ENCODE assay signal across 1 cellular context in genomic region chr21:35048706-35049617, GRCh38.
A peak's percentile ranks its signal among the peaks of the same experiment; 100 is the strongest.
TF ChIP-seq lines count a peak whose summit lies in the region.

RUNX1 (minus strand) TSS chr21:35049302.

TF ChIP-seq in HEK293, 187 proteins besides CTCF, POLR2A, EP300 and RAD21 (continued from another document):
- TF ChIP-seq ATF2 (tag by site-specific recombination; IDR thresholded peaks at IDR 0.05; ENCODE audit: low read depth) (0 out of 2 replicates have a peak, but pooled peaks have one; percentile 7), SP7 (tag by site-specific recombination; IDR thresholded peaks at IDR 0.05) (peak; percentile 67), ZNF596 (tag by site-specific recombination; IDR thresholded peaks at IDR 0.05) (no peak), OSR2 (tag by site-specific recombination; IDR thresholded peaks at IDR 0.05) (peak; percentile 28; the same call in 1 of the 2 replicates), ZNF280D (tag by site-specific recombination; IDR thresholded peaks at IDR 0.05) (no peak), ZNF155 (tag by site-specific recombination; IDR thresholded peaks at IDR 0.05) (no peak), ZNF398 (tag by site-specific recombination; IDR thresholded peaks at IDR 0.05) (peak; percentile 85), ZNF23 (tag by site-specific recombination; IDR thresholded peaks at IDR 0.05; ENCODE audit: borderline replicate concordance) (no peak), HOXA7 (CRISPR knock-in tag; IDR thresholded peaks at IDR 0.05; ENCODE audit: borderline replicate concordance) (no peak), ZNF629 (tag by site-specific recombination; IDR thresholded peaks at IDR 0.05) (peak; percentile 49), ZNF692 (tag by site-specific recombination; IDR thresholded peaks at IDR 0.05) (peak; percentile 30; the same call in 1 of the 2 replicates), ZBTB8A (tag by site-specific recombination; IDR thresholded peaks at IDR 0.05) (no peak)
- TF ChIP-seq, protein P1, sequence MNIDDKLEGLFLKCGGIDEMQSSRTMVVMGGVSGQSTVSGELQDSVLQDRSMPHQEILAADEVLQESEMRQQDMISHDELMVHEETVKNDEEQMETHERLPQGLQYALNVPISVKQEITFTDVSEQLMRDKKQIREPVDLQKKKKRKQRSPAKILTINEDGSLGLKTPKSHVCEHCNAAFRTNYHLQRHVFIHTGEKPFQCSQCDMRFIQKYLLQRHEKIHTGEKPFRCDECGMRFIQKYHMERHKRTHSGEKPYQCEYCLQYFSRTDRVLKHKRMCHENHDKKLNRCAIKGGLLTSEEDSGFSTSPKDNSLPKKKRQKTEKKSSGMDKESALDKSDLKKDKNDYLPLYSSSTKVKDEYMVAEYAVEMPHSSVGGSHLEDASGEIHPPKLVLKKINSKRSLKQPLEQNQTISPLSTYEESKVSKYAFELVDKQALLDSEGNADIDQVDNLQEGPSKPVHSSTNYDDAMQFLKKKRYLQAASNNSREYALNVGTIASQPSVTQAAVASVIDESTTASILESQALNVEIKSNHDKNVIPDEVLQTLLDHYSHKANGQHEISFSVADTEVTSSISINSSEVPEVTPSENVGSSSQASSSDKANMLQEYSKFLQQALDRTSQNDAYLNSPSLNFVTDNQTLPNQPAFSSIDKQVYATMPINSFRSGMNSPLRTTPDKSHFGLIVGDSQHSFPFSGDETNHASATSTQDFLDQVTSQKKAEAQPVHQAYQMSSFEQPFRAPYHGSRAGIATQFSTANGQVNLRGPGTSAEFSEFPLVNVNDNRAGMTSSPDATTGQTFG (tag by site-specific recombination; IDR thresholded peaks at IDR 0.05; ENCODE audit: borderline replicate concordance) = no peak
